ENCODE assay signal across 9 cellular contexts in the genomic region with DNA sequence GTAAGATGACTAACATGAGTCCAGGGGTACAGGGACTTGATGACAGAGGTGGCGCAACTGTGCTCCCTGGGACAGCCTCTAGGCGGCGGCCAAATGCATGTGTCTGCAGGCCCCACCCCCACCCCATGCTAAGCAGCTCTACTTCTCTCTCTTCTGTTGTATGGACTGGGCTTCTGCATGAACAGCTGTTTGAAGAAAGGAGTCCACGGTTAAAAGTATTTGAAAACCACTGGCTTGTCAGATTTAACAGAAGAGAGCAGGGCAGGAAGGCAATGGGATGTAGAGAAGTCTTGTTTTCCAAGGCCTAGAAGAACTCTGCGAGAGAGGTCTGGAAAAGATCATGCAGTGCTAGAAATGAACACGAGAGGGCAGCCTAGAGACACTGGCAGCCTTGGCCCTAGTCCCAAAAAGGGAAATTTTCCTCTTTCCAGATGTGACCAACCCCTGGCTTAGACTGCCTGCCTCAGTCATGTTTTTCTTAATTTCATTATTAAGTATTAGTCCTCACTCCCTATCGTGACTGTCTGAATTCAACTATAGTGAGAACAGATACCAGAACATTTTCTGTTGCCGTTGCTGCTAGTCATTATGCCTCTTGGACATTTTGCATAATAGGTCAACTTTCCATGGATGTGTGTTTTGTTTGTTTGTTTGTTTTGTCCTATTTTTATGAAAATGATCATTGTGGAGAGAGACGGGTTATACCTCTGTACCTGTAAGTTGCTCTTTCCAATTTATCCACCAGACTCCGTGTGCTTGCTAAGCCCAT.
DNase-seq lines count a peak whose midpoint lies in the region; ATAC-seq and TF ChIP-seq lines count a peak whose summit lies in the region.
"Had no signal": no experiment of that assay in that cellular context is flagged by ENCODE, and none has a peak within 500 bp of the region (broad histone marks: within the 10 kb centered on the region; RNA-seq: fewer than 3 reads in every experiment).

No MANE protein-coding gene starts in this region.

- no peak overlapping the region for H3K4me3 ChIP-seq in CD8-positive, alpha-beta T cell (ENCODE audit: low read depth, low read length)
- H3K4me3 ChIP-seq in psoas muscle, result no peak overlapping the region

- no peaks in the 10 kb centered on the region for H3K27me3 Mint-ChIP-seq in CD8-positive, alpha-beta T cell (ENCODE audit: low read depth)

- POLR2A ChIA-PET in CD8-positive, alpha-beta T cell (lab: Charles Lee), result interaction anchor here (0.7 to 0.9 kb wide), 2 partner anchors 14 to 510 kb away, joined by 3 read pairs; no protein-coding TSS in a partner anchor

- peak; percentile 57 for ATAC-seq in CD8-positive, alpha-beta T cell
- ATAC-seq in HG03565 (IDR thresholded peaks at IDR 0.05; ENCODE audit: unreplicated experiment) (peak; percentile 41), psoas muscle (no peak)

- peak; percentile 75 for TF ChIP-seq CTCF in CD8-positive, alpha-beta T cell (IDR thresholded peaks at IDR 0.05)
- TF ChIP-seq CTCF in psoas muscle (IDR thresholded peaks at IDR 0.05), result peak; percentile 63

- H3K9me3 ChIP-seq in CD8-positive, alpha-beta T cell (ENCODE audit: low read length), result no peaks in the 10 kb centered on the region
- no peaks in the 10 kb centered on the region for H3K9me3 ChIP-seq in psoas muscle

- WGBS in psoas muscle, 3 donors, result 63 to 69% (median 64%) methylated on average over 10 of the region's 10 CpGs

- no peaks in the 10 kb centered on the region for H3K9me3 Mint-ChIP-seq in CD8-positive, alpha-beta T cell
- H3K9me3 Mint-ChIP-seq: T-helper 1 cell treated with Interleukin-12 subunit alpha and Interleukin-12 subunit beta and Interleukin-4 antibody, amounts not matched to agents 30 μg/mL and 1 μg/mL, for 36 hours had no signal

- H3K36me3 Mint-ChIP-seq in CD8-positive, alpha-beta T cell, result no peaks in the 10 kb centered on the region

- H3K4me1 ChIP-seq in CD8-positive, alpha-beta T cell (ENCODE audit: insufficient read depth, low read length), result peaks cover 47% of the 10 kb centered on the region
- no peaks in the 10 kb centered on the region for H3K4me1 ChIP-seq in psoas muscle

- H3K4me1 Mint-ChIP-seq in CD8-positive, alpha-beta T cell (ENCODE audit: low read depth), result peaks cover 61% of the 10 kb centered on the region

- no peaks in the 10 kb centered on the region for H3K36me3 ChIP-seq in CD8-positive, alpha-beta T cell (ENCODE audit: insufficient read depth, low read length)
- H3K36me3 ChIP-seq in psoas muscle (ENCODE audit: insufficient read depth in 1 of 2, low read depth in 1 of 2), result no peaks in the 10 kb centered on the region

- intact Hi-C loops in CD8-positive, alpha-beta T cell (cut with DNase I, micrococcal nuclease), result loop anchor here (1.0 to 10.0 kb wide), 10 partner anchors 14 to 860 kb away; no protein-coding TSS in a partner anchor
- intact Hi-C loops in psoas muscle (cut with DNase I), result no loop called here

- H3K27me3 ChIP-seq in CD8-positive, alpha-beta T cell (ENCODE audit: insufficient read depth, low read length), result no peaks in the 10 kb centered on the region
- H3K27me3 ChIP-seq in psoas muscle (ENCODE audit: insufficient read depth in 3 of 3, low read length in 2 of 3), result peaks cover 0 to 2% (median 0%) of the 10 kb centered on the region in 3 donors

- peak; percentile 22 to 72 (median 32) for DNase-seq in CD8-positive, alpha-beta T cell
- peak; percentile 27 for DNase-seq in GM19238 (ENCODE audit: insufficient read length, low spot score)
- peak; percentile 55 for DNase-seq in RPMI7951 (ENCODE audit: low read depth)
- DNase-seq in activated T-helper 1 cell treated with anti-CD3 and anti-CD28 coated beads, Interleukin-2, amount 50 U/mL, for 16 hours (ENCODE audit: low read depth in 1 of 2, low spot score in 1 of 2), result peak; percentile 8 to 9
- peak; percentile 15 for DNase-seq in globus pallidus (ENCODE audit: low spot score)
- DNase-seq in psoas muscle, result no peak
- no peak for DNase-seq in NCI-H1436 (lab: John Stamatoyannopoulos, UW)

- H3K27ac Mint-ChIP-seq in CD8-positive, alpha-beta T cell, result no peak overlapping the region
- H3K27ac Mint-ChIP-seq: T-helper 1 cell treated with Interleukin-12 subunit alpha and Interleukin-12 subunit beta and Interleukin-4 antibody, amounts not matched to agents 30 μg/mL and 1 μg/mL, for 36 hours had no signal

- no peak overlapping the region for H3K27ac ChIP-seq in CD8-positive, alpha-beta T cell (ENCODE audit: low read depth, low read length)
- no peak overlapping the region for H3K27ac ChIP-seq in psoas muscle

- CTCF ChIA-PET in CD8-positive, alpha-beta T cell (lab: Charles Lee), result interaction anchor here (0.6 to 2.5 kb wide), 20 partner anchors 9 to 861 kb away, joined by 3 to 23 read pairs (median 4); no protein-coding TSS in a partner anchor

- H3K4me3 Mint-ChIP-seq in CD8-positive, alpha-beta T cell, result no peak overlapping the region
- H3K4me3 Mint-ChIP-seq: T-helper 1 cell treated with Interleukin-12 subunit alpha and Interleukin-12 subunit beta and Interleukin-4 antibody, amounts not matched to agents 30 μg/mL and 1 μg/mL, for 36 hours had no signal

Comparison
In these comparisons a context has a peak if more than half of its experiments do, and no peak if none do; other contexts are left out.
1. ATAC-seq: peak in CD8-positive, alpha-beta T cell (single experiment) and HG03565 (single experiment); none in psoas muscle (0 of 4).
2. DNase-seq: peak in CD8-positive, alpha-beta T cell (7 of 7), GM19238 (single experiment), RPMI7951 (single experiment), activated T-helper 1 cell treated with anti-CD3 and anti-CD28 coated beads, Interleukin-2, amount 50 U/mL, for 16 hours (2 of 2) and globus pallidus (single experiment); none in psoas muscle (0 of 2) and NCI-H1436 (single experiment).
3. intact Hi-C loops: an anchor here in CD8-positive, alpha-beta T cell (1.0 to 10.0 kb wide); none called in psoas muscle.